12 cellular contexts compared by ENCODE assay signal in genomic region chr4:102598759-102599379, GRCh38.
DNase-seq lines count a peak whose midpoint lies in the region; ATAC-seq and TF ChIP-seq lines count a peak whose summit lies in the region.
"Had no signal": no experiment of that assay in that cellular context is flagged by ENCODE, and none has a peak within 500 bp of the region (broad histone marks: within the 10 kb centered on the region; RNA-seq: fewer than 3 reads in every experiment).

No MANE protein-coding gene starts in this region.

- H3K4me1 ChIP-seq in osteoblast (ENCODE audit: insufficient read depth, low read length) = peaks cover 12% of the 10 kb centered on the region
- H3K4me1 ChIP-seq: ascending aorta had no signal

- H4K20me1 ChIP-seq in osteoblast (ENCODE audit: insufficient read depth, low read length) = no peaks in the 10 kb centered on the region

- H3K36me3 Mint-ChIP-seq in activated CD4-positive, alpha-beta T cell treated with anti-CD3 and anti-CD28 coated beads, Interleukin-2, amount 10 ng/mL, durations not matched to agents 24 days and 14 days (ENCODE audit: low read depth) = peaks cover 78% of the 10 kb centered on the region
- H3K36me3 Mint-ChIP-seq in HFFc6 (ENCODE audit: low read depth) (peaks cover 48% of the 10 kb centered on the region), activated B cell treated with CpG ODN at 0.5 μM for 24 hours (ENCODE audit: low read depth) (peaks cover 89% of the 10 kb centered on the region), glutamatergic neuron (ENCODE audit: unreplicated experiment) (peaks cover 4% of the 10 kb centered on the region)

- no peaks in the 10 kb centered on the region for H3K79me2 ChIP-seq in osteoblast (ENCODE audit: insufficient read depth, low read length)

- H3K27ac ChIP-seq in osteoblast (ENCODE audit: low read depth, low read length) = peak overlapping the region; percentile 14
- H3K27ac ChIP-seq: ascending aorta, vagina had no signal

- H3K36me3 ChIP-seq in osteoblast (ENCODE audit: insufficient read depth, low read length) = peaks cover 25% of the 10 kb centered on the region

- peaks cover 4% of the 10 kb centered on the region for H3K9me3 Mint-ChIP-seq in activated CD4-positive, alpha-beta T cell treated with anti-CD3 and anti-CD28 coated beads, Interleukin-2, amount 10 ng/mL, durations not matched to agents 24 days and 14 days
- H3K9me3 Mint-ChIP-seq in HFFc6 (no peaks in the 10 kb centered on the region), activated B cell treated with CpG ODN at 0.5 μM for 24 hours (no peaks in the 10 kb centered on the region), glutamatergic neuron (ENCODE audit: unreplicated experiment) (no peaks in the 10 kb centered on the region)

- ATAC-seq in activated B cell treated with CpG ODN at 0.5 μM for 24 hours (ENCODE audit: low read depth) = peak; percentile 78
- ATAC-seq in HG03457 (IDR thresholded peaks at IDR 0.05; ENCODE audit: unreplicated experiment) = no peak

- no peaks in the 10 kb centered on the region for H3K27me3 Mint-ChIP-seq in activated CD4-positive, alpha-beta T cell treated with anti-CD3 and anti-CD28 coated beads, Interleukin-2, amount 10 ng/mL, durations not matched to agents 24 days and 14 days
- H3K27me3 Mint-ChIP-seq in HFFc6 (ENCODE audit: insufficient read depth) (no peaks in the 10 kb centered on the region), activated B cell treated with CpG ODN at 0.5 μM for 24 hours (no peaks in the 10 kb centered on the region), glutamatergic neuron (ENCODE audit: unreplicated experiment) (no peaks in the 10 kb centered on the region)

- CTCF ChIA-PET in activated B cell treated with CpG ODN at 0.5 μM for 24 hours (lab: Charles Lee) = interaction anchor here (1.0 kb wide), 1 partner anchor 27 kb away, joined by 3 read pairs; no protein-coding TSS in a partner anchor

- H3K27me3 ChIP-seq in osteoblast (ENCODE audit: insufficient read depth, low read length) = no peaks in the 10 kb centered on the region
- H3K27me3 ChIP-seq: ascending aorta, vagina had no signal

- intact Hi-C loops in activated CD4-positive, alpha-beta T cell treated with anti-CD3 and anti-CD28 coated beads, Interleukin-2, amount 10 ng/mL, durations not matched to agents 24 days and 14 days (cut with micrococcal nuclease) = loop anchor here (1.0 kb wide), 2 partner anchors 14 kb away; no protein-coding TSS in a partner anchor
- intact Hi-C loops in activated B cell treated with CpG ODN at 0.5 μM for 24 hours (cut with micrococcal nuclease) = loop anchor here (1.0 to 2.0 kb wide), 2 partner anchors 16 to 35 kb away; no protein-coding TSS in a partner anchor

- no peak for DNase-seq in activated CD4-positive, alpha-beta T cell treated with anti-CD3 and anti-CD28 coated beads, Interleukin-2, amount 10 ng/mL, durations not matched to agents 24 days and 14 days
- DNase-seq in activated CD4-positive, alpha-beta T cell treated with anti-CD3 and anti-CD28 coated beads for 48 hours = no peak
- DNase-seq in HFFc6 (no peak), activated B cell treated with CpG ODN at 0.5 μM for 24 hours (no peak), osteoblast (ENCODE audit: insufficient read length, low spot score, missing footprints) (no peak), NK-92 (lab: John Stamatoyannopoulos, UW; ENCODE audit: unreplicated experiment) (no peak), glutamatergic neuron (no peak)
- DNase-seq: NCI-H1105 treated with DMSO at 0.1 percent for 48 hours had no signal

- no peak overlapping the region for H2AFZ ChIP-seq in osteoblast (ENCODE audit: low read length)

- H3K9me3 ChIP-seq in osteoblast (ENCODE audit: low read depth, low read length) = no peaks in the 10 kb centered on the region
- H3K9me3 ChIP-seq: ascending aorta, vagina had no signal

- H3K27ac Mint-ChIP-seq in activated CD4-positive, alpha-beta T cell treated with anti-CD3 and anti-CD28 coated beads, Interleukin-2, amount 10 ng/mL, durations not matched to agents 24 days and 14 days = peak overlapping the region; percentile 91
- H3K27ac Mint-ChIP-seq in HFFc6 (peak overlapping the region; percentile 49; the same call in 1 of the 2 replicates), activated B cell treated with CpG ODN at 0.5 μM for 24 hours (peak overlapping the region; percentile 78), glutamatergic neuron (ENCODE audit: unreplicated experiment) (no peak overlapping the region)

- no peak overlapping the region for H3K4me3 ChIP-seq in osteoblast (ENCODE audit: insufficient read depth, low read length)
- H3K4me3 ChIP-seq: ascending aorta, skin epidermis, vagina had no signal

- no peak for TF ChIP-seq CTCF in HFFc6 (IDR thresholded peaks at IDR 0.05)
- no peak for TF ChIP-seq CTCF in activated B cell treated with CpG ODN at 0.5 μM for 24 hours (IDR thresholded peaks at IDR 0.05)
- no peak for TF ChIP-seq CTCF in osteoblast (IDR thresholded peaks at IDR 0.05; ENCODE audit: extremely low read depth, low read depth, low read length)
- TF ChIP-seq CTCF in glutamatergic neuron (IDR thresholded peaks at IDR 0.05; ENCODE audit: partially characterized antibody, unreplicated experiment) = no peak

- POLR2A ChIA-PET in activated B cell treated with CpG ODN at 0.5 μM for 24 hours (lab: Charles Lee) = interaction anchor here (1.9 kb wide), 1 partner anchor 97 kb away, joined by 9 read pairs; the partner anchor contains the start of gene NFKB1

- peak overlapping the region; percentile 44 for H3K4me3 Mint-ChIP-seq in activated CD4-positive, alpha-beta T cell treated with anti-CD3 and anti-CD28 coated beads, Interleukin-2, amount 10 ng/mL, durations not matched to agents 24 days and 14 days
- H3K4me3 Mint-ChIP-seq in HFFc6 = no peak overlapping the region
- peak overlapping the region; percentile 8 for H3K4me3 Mint-ChIP-seq in activated B cell treated with CpG ODN at 0.5 μM for 24 hours
- no peak overlapping the region for H3K4me3 Mint-ChIP-seq in glutamatergic neuron (ENCODE audit: unreplicated experiment)

- H3K4me2 ChIP-seq in osteoblast (ENCODE audit: insufficient read depth, low read length) = no peak overlapping the region

- H3K4me1 Mint-ChIP-seq in activated CD4-positive, alpha-beta T cell treated with anti-CD3 and anti-CD28 coated beads, Interleukin-2, amount 10 ng/mL, durations not matched to agents 24 days and 14 days = peaks cover 68% of the 10 kb centered on the region
- H3K4me1 Mint-ChIP-seq in HFFc6 (ENCODE audit: low read depth) = peaks cover 32% of the 10 kb centered on the region
- H3K4me1 Mint-ChIP-seq in activated B cell treated with CpG ODN at 0.5 μM for 24 hours = peaks cover 31% of the 10 kb centered on the region
- H3K4me1 Mint-ChIP-seq in glutamatergic neuron (ENCODE audit: low read depth, unreplicated experiment) = no peaks in the 10 kb centered on the region

Comparison
In these comparisons a context has a peak if more than half of its experiments do, and no peak if none do; other contexts are left out.
1. H3K4me3 Mint-ChIP-seq: peak in activated CD4-positive, alpha-beta T cell treated with anti-CD3 and anti-CD28 coated beads, Interleukin-2, amount 10 ng/mL, durations not matched to agents 24 days and 14 days (single experiment) and activated B cell treated with CpG ODN at 0.5 μM for 24 hours (single experiment); none in HFFc6 (single experiment) and glutamatergic neuron (single experiment).